Comparison of ENCODE assay signal across 9 cellular contexts in genomic region chr3:88283242-88283592, GRCh38.
"Had no signal": no experiment of that assay in that cellular context is flagged by ENCODE, and none has a peak within 500 bp of the region (broad histone marks: within the 10 kb centered on the region; RNA-seq: fewer than 3 reads in every experiment).

No MANE protein-coding gene starts in this region.

- ATAC-seq: HCT116, HepG2 had no signal

- H3K27ac ChIP-seq: HL-60 had no signal

- H3K27me3 Mint-ChIP-seq: IgD-negative memory B cell had no signal

- H3K9me3 Mint-ChIP-seq: IgD-negative memory B cell had no signal

- DNase-seq: GOT3, H7, HFFc6, KBM-7 had no signal

- H3K4me1 ChIP-seq: HAP-1 had no signal

- H3K4me3 Mint-ChIP-seq: HFFc6, IgD-negative memory B cell had no signal

- H3K4me1 Mint-ChIP-seq: IgD-negative memory B cell had no signal

- H3K4me3 ChIP-seq: HAP-1 had no signal

- H3K36me3 ChIP-seq: HAP-1 had no signal

- H3K9me3 ChIP-seq: HAP-1 had no signal

- H3K27ac Mint-ChIP-seq: HFFc6, IgD-negative memory B cell had no signal
